Comparison of ENCODE assay signal across 9 cellular contexts in the genomic region with DNA sequence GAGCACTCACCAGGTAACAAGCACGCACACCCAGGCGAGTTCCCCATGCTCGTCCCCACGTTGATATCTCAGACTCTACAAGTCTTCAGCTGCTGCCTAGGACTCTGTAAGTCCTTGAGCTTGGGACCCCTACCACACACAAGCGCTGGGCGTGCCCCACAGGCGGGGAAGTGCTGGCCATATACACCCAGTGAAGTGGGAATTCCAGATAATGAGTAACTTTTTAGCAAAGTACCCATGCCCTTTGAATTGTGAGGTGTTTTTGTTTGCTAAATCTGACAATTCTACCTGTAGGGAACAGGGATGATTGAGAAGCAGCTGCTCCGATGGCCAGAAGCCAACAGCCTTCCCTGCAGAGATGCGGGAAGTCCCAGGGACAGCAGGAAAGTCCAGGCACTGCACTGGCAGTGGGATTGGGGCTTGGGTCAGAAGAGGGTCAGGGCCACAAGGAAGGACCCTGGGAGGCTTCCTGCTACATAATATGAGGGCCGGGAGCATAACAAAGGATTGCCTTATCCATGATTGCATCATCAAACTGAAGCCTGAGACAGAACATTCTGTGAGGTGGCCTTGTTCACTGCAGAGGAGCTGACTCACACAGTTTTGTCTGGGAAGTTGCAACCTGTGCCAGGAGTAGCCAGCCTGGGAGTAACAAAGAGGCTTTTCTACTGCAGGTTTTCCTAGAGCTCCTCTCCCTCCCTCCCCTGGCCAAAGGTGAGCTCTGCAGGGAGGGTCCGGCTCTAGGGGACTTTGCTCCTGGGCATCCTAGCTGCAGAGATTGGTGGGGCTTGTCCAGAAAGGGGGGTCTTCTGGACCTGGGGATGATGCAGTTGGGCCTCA. TPM values are rescaled to one million over a fixed set of nuclear protein-coding genes. Genes with fewer than 3 reads are reported as not detected.
A peak's percentile ranks its signal among the peaks of the same experiment; 100 is the strongest.
DNase-seq lines count a peak whose midpoint lies in the region; TF ChIP-seq lines count a peak whose summit lies in the region.
"Had no signal": no experiment of that assay in that cellular context is flagged by ENCODE, and none has a peak within 500 bp of the region (broad histone marks: within the 10 kb centered on the region; RNA-seq: fewer than 3 reads in every experiment).

No MANE protein-coding gene starts in this region.

- H3K9me3 Mint-ChIP-seq in osteocyte (ENCODE audit: unreplicated experiment): no peaks in the 10 kb centered on the region
- H3K9me3 Mint-ChIP-seq in nephron progenitor cell: no peaks in the 10 kb centered on the region

- DNase-seq in COR-L47 (lab: John Stamatoyannopoulos, UW): peak; percentile 63
- peak; percentile 71 for DNase-seq in RKO (ENCODE audit: low spot score)
- peak; percentile 88 for DNase-seq in fibroblast of villous mesenchyme (ENCODE audit: low read depth)
- DNase-seq in osteocyte (ENCODE audit: extremely low spot score, unreplicated experiment): no peak
- DNase-seq in activated CD4-positive, alpha-beta T cell treated with anti-CD3 and anti-CD28 coated beads for 4 hours: no peak
- no peak for DNase-seq in NCI-H1436 treated with DMSO at 0.1 percent for 48 hours (lab: John Stamatoyannopoulos, UW)
- no peak for DNase-seq in cortex of kidney (lab: John Stamatoyannopoulos, UW)
- no peak for DNase-seq in nephron progenitor cell

- H3K4me1 Mint-ChIP-seq in osteocyte (ENCODE audit: unreplicated experiment) (peaks cover 34% of the 10 kb centered on the region), nephron progenitor cell (peaks cover 48% of the 10 kb centered on the region)

- H3K27ac Mint-ChIP-seq in osteocyte (ENCODE audit: unreplicated experiment): peak overlapping the region; percentile 90
- H3K27ac Mint-ChIP-seq in nephron progenitor cell: no peak overlapping the region

- no peak overlapping the region for H3K4me3 ChIP-seq in fibroblast of villous mesenchyme (ENCODE audit: low read depth, low read length)

- peak overlapping the region; percentile 7 for H3K4me3 Mint-ChIP-seq in osteocyte (ENCODE audit: unreplicated experiment)
- no peak overlapping the region for H3K4me3 Mint-ChIP-seq in nephron progenitor cell

- no peaks in the 10 kb centered on the region for H3K36me3 Mint-ChIP-seq in osteocyte (ENCODE audit: unreplicated experiment)
- no peaks in the 10 kb centered on the region for H3K36me3 Mint-ChIP-seq in nephron progenitor cell (ENCODE audit: low read depth)

- H3K27me3 Mint-ChIP-seq in osteocyte (ENCODE audit: unreplicated experiment) (no peaks in the 10 kb centered on the region), nephron progenitor cell (ENCODE audit: low read depth, poor library complexity) (peaks cover 16% of the 10 kb centered on the region)

- TF ChIP-seq CTCF in fibroblast of villous mesenchyme (IDR thresholded peaks at IDR 0.05; ENCODE audit: insufficient read depth, low read depth, low read length) (no peak), osteocyte (IDR thresholded peaks at IDR 0.05) (no peak), nephron progenitor cell (IDR thresholded peaks at IDR 0.05) (no peak)

RNA-seq across cellular contexts. Expression of gene SERPINA3, which starts 13.2 kb away (rescaled TPM):
- total RNA-seq in fibroblast of villous mesenchyme (0.32 TPM in 1 of 2 replicates, not detected in the other), osteocyte (1.2 and 1.6 TPM in 2 replicates)

RNA-seq across cellular contexts. Expression of gene SERPINA5, which starts 17.8 kb away (rescaled TPM):
- not detected in 2 replicates for total RNA-seq in fibroblast of villous mesenchyme
- total RNA-seq in osteocyte: 0.16 TPM in 1 of 2 replicates, not detected in the other

RNA-seq across cellular contexts. Expression of gene SERPINA4, which starts 37.8 kb away (rescaled TPM):
- total RNA-seq in fibroblast of villous mesenchyme (not detected in 2 replicates), osteocyte (not detected in 2 replicates)
- total RNA-seq: dermis microvascular lymphatic vessel endothelial cell had no signal

Comparison
In these comparisons a context has a peak if more than half of its experiments do, and no peak if none do; other contexts are left out.
1. DNase-seq: peak in COR-L47 (single experiment), RKO (single experiment) and fibroblast of villous mesenchyme (single experiment); none in osteocyte (single experiment), activated CD4-positive, alpha-beta T cell treated with anti-CD3 and anti-CD28 coated beads for 4 hours (0 of 2), NCI-H1436 treated with DMSO at 0.1 percent for 48 hours (single experiment), cortex of kidney (single experiment) and nephron progenitor cell (single experiment).